In the genomic region with DNA sequence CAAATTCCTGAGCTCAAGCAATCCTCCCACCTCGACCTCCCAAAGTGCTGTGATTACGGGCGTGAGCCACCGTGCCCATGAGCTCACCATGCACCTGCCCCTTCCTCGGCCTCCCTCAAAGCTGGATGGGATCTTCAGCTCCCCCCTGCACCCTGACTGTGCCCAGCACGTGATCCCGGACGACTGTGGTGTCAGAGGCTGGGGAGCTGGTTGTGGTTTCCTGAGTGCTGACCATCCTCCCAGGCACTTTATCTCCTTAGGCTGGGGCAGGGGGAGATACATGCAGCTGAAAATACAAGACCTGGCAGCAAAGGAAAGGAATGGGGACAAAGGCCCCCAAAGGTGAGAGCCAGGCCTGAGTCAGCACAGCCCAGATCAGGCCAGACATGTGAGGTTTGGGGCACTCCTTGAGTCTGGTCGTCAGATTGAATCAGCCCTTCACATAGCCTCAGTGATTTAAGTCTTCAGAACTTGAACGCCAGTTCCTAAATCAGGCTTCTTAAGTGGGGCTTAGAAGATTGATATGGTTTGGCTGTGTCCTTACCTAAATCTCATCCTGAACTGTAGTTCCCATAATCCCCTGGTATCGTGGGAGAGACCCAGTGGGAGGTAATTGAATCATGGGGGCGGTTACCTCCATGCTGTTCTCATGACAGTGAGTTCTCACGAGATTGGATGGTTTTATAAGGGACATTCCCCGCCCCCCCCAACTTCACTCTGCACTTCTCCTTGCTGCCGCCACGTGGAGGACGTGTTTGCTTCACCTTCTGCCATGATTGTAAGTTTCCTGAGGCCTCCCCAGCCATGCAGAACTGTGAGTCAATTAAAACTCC, we compare ENCODE assay signal across 1 cellular context.
TF ChIP-seq lines count a peak whose summit lies in the region.

No MANE protein-coding gene starts in this region.

TF ChIP-seq in HepG2, 621 proteins besides CTCF, POLR2A, EP300 and RAD21 (continued from another document and continues in another):
- TF ChIP-seq, protein P1, sequence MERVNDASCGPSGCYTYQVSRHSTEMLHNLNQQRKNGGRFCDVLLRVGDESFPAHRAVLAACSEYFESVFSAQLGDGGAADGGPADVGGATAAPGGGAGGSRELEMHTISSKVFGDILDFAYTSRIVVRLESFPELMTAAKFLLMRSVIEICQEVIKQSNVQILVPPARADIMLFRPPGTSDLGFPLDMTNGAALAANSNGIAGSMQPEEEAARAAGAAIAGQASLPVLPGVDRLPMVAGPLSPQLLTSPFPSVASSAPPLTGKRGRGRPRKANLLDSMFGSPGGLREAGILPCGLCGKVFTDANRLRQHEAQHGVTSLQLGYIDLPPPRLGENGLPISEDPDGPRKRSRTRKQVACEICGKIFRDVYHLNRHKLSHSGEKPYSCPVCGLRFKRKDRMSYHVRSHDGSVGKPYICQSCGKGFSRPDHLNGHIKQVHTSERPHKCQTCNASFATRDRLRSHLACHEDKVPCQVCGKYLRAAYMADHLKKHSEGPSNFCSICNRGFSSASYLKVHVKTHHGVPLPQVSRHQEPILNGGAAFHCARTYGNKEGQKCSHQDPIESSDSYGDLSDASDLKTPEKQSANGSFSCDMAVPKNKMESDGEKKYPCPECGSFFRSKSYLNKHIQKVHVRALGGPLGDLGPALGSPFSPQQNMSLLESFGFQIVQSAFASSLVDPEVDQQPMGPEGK (CRISPR knock-in tag; IDR thresholded peaks at IDR 0.05) = peak; percentile 28; the same call in 1 of the 2 replicates
- TF ChIP-seq, protein P2, sequence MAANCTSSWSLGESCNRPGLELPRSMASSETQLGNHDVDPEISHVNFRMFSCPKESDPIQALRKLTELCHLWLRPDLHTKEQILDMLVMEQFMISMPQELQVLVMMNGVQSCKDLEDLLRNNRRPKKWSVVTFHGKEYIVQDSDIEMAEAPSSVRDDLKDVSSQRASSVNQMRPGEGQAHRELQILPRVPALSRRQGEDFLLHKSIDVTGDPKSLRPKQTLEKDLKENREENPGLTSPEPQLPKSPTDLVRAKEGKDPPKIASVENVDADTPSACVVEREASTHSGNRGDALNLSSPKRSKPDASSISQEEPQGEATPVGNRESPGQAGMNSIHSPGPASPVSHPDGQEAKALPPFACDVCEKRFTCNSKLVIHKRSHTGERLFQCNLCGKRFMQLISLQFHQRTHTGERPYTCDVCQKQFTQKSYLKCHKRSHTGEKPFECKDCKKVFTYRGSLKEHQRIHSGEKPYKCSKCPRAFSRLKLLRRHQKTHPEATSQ (CRISPR knock-in tag; IDR thresholded peaks at IDR 0.05; ENCODE audit: borderline replicate concordance) = no peak
- TF ChIP-seq KLF11 (CRISPR knock-in tag; IDR thresholded peaks at IDR 0.05) (no peak), ZC3H13 (CRISPR knock-in tag; IDR thresholded peaks at IDR 0.05) (no peak), DPF2 (CRISPR knock-in tag; IDR thresholded peaks at IDR 0.05; ENCODE audit: borderline replicate concordance, low read depth) (no peak), ZNF777 (CRISPR knock-in tag; IDR thresholded peaks at IDR 0.05) (no peak), DNMT1 (CRISPR knock-in tag; IDR thresholded peaks at IDR 0.05) (no peak), ZNF839 (CRISPR knock-in tag; IDR thresholded peaks at IDR 0.05; ENCODE audit: borderline replicate concordance) (no peak), GZF1 (CRISPR knock-in tag; IDR thresholded peaks at IDR 0.05) (no peak), ZNF780A (CRISPR knock-in tag; IDR thresholded peaks at IDR 0.05) (no peak), ZNF678 (CRISPR knock-in tag; IDR thresholded peaks at IDR 0.05) (no peak), ZNF282 (IDR thresholded peaks at IDR 0.05; ENCODE audit: partially characterized antibody) (no peak), SOX5 (CRISPR knock-in tag; IDR thresholded peaks at IDR 0.05; ENCODE audit: borderline replicate concordance) (no peak), ZFP37 (CRISPR knock-in tag; IDR thresholded peaks at IDR 0.05; ENCODE audit: borderline replicate concordance) (no peak), TBX3 (IDR thresholded peaks at IDR 0.05; ENCODE audit: borderline replicate concordance) (no peak), ZSCAN9 (CRISPR knock-in tag; IDR thresholded peaks at IDR 0.05; ENCODE audit: borderline replicate concordance) (no peak), NKX3-1 (CRISPR knock-in tag; IDR thresholded peaks at IDR 0.05) (no peak), ZNF7 (CRISPR knock-in tag; IDR thresholded peaks at IDR 0.05) (no peak), TBX2 (CRISPR knock-in tag; IDR thresholded peaks at IDR 0.05; ENCODE audit: borderline replicate concordance) (no peak), MAZ (IDR thresholded peaks at IDR 0.05; ENCODE audit: borderline replicate concordance, low read depth, low read length) (no peak), MAZ (CRISPR knock-in tag; IDR thresholded peaks at IDR 0.05; ENCODE audit: low read depth) (0 out of 2 replicates have a peak, but pooled peaks have one; percentile 33), ZBTB20 (CRISPR knock-in tag; IDR thresholded peaks at IDR 0.05; ENCODE audit: borderline replicate concordance, low read depth) (no peak), ZBTB3 (CRISPR knock-in tag; IDR thresholded peaks at IDR 0.05; ENCODE audit: borderline replicate concordance, low read depth) (no peak), RBFOX2 (IDR thresholded peaks at IDR 0.05; ENCODE audit: low read depth, low read length) (peak; percentile 50; the same call in 1 of the 2 replicates), GATAD2A (CRISPR knock-in tag; IDR thresholded peaks at IDR 0.05) (0 out of 2 replicates have a peak, but pooled peaks have one; percentile 12), ZNF274 (CRISPR knock-in tag; IDR thresholded peaks at IDR 0.05) (0 out of 2 replicates have a peak, but pooled peaks have one; percentile 24), ZNF607 (CRISPR knock-in tag; IDR thresholded peaks at IDR 0.05; ENCODE audit: borderline replicate concordance) (no peak), KAT8 (CRISPR knock-in tag; IDR thresholded peaks at IDR 0.05) (no peak), ZNF24 (IDR thresholded peaks at IDR 0.05) (no peak), SUZ12 (IDR thresholded peaks at IDR 0.05; ENCODE audit: low read depth, low read length) (no peak), MEF2D (CRISPR knock-in tag; IDR thresholded peaks at IDR 0.05) (no peak), KDM5B (CRISPR knock-in tag; IDR thresholded peaks at IDR 0.05; ENCODE audit: borderline replicate concordance) (0 out of 2 replicates have a peak, but pooled peaks have one; percentile 8), HNRNPL (IDR thresholded peaks at IDR 0.05; ENCODE audit: low read depth, low read length) (no peak), IKZF4 (CRISPR knock-in tag; IDR thresholded peaks at IDR 0.05; ENCODE audit: borderline replicate concordance, low read depth, not compliant biosample characterization) (no peak), POLR2G (IDR thresholded peaks at IDR 0.05; ENCODE audit: low read depth, low read length) (peak; percentile 50; the same call in 1 of the 2 replicates)
- TF ChIP-seq, protein P3, sequence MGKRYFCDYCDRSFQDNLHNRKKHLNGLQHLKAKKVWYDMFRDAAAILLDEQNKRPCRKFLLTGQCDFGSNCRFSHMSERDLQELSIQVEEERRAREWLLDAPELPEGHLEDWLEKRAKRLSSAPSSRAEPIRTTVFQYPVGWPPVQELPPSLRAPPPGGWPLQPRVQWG (CRISPR knock-in tag; IDR thresholded peaks at IDR 0.05; ENCODE audit: borderline replicate concordance, low read depth) = no peak
- TF ChIP-seq, protein P4, sequence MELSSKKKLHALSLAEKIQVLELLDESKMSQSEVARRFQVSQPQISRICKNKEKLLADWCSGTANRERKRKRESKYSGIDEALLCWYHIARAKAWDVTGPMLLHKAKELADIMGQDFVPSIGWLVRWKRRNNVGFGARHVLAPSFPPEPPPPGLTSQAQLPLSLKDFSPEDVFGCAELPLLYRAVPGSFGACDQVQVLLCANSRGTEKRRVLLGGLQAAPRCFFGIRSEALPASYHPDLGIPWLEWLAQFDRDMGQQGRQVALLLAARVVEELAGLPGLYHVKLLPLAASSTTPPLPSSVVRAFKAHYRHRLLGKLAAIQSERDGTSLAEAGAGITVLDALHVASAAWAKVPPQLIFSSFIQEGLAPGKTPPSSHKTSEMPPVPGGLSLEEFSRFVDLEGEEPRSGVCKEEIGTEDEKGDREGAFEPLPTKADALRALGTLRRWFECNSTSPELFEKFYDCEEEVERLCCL (CRISPR knock-in tag; IDR thresholded peaks at IDR 0.05; ENCODE audit: borderline replicate concordance) = no peak
- TF ChIP-seq, protein P5, sequence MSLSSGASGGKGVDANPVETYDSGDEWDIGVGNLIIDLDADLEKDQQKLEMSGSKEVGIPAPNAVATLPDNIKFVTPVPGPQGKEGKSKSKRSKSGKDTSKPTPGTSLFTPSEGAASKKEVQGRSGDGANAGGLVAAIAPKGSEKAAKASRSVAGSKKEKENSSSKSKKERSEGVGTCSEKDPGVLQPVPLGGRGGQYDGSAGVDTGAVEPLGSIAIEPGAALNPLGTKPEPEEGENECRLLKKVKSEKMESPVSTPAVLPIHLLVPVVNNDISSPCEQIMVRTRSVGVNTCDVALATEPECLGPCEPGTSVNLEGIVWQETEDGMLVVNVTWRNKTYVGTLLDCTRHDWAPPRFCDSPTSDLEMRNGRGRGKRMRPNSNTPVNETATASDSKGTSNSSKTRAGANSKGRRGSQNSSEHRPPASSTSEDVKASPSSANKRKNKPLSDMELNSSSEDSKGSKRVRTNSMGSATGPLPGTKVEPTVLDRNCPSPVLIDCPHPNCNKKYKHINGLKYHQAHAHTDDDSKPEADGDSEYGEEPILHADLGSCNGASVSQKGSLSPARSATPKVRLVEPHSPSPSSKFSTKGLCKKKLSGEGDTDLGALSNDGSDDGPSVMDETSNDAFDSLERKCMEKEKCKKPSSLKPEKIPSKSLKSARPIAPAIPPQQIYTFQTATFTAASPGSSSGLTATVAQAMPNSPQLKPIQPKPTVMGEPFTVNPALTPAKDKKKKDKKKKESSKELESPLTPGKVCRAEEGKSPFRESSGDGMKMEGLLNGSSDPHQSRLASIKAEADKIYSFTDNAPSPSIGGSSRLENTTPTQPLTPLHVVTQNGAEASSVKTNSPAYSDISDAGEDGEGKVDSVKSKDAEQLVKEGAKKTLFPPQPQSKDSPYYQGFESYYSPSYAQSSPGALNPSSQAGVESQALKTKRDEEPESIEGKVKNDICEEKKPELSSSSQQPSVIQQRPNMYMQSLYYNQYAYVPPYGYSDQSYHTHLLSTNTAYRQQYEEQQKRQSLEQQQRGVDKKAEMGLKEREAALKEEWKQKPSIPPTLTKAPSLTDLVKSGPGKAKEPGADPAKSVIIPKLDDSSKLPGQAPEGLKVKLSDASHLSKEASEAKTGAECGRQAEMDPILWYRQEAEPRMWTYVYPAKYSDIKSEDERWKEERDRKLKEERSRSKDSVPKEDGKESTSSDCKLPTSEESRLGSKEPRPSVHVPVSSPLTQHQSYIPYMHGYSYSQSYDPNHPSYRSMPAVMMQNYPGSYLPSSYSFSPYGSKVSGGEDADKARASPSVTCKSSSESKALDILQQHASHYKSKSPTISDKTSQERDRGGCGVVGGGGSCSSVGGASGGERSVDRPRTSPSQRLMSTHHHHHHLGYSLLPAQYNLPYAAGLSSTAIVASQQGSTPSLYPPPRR (CRISPR knock-in tag; IDR thresholded peaks at IDR 0.05; ENCODE audit: borderline replicate concordance) = no peak
- TF ChIP-seq, protein P6, sequence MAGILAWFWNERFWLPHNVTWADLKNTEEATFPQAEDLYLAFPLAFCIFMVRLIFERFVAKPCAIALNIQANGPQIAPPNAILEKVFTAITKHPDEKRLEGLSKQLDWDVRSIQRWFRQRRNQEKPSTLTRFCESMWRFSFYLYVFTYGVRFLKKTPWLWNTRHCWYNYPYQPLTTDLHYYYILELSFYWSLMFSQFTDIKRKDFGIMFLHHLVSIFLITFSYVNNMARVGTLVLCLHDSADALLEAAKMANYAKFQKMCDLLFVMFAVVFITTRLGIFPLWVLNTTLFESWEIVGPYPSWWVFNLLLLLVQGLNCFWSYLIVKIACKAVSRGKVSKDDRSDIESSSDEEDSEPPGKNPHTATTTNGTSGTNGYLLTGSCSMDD (CRISPR knock-in tag; IDR thresholded peaks at IDR 0.05) = no peak
- TF ChIP-seq, protein P7, sequence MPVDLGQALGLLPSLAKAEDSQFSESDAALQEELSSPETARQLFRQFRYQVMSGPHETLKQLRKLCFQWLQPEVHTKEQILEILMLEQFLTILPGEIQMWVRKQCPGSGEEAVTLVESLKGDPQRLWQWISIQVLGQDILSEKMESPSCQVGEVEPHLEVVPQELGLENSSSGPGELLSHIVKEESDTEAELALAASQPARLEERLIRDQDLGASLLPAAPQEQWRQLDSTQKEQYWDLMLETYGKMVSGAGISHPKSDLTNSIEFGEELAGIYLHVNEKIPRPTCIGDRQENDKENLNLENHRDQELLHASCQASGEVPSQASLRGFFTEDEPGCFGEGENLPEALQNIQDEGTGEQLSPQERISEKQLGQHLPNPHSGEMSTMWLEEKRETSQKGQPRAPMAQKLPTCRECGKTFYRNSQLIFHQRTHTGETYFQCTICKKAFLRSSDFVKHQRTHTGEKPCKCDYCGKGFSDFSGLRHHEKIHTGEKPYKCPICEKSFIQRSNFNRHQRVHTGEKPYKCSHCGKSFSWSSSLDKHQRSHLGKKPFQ (CRISPR knock-in tag; IDR thresholded peaks at IDR 0.05; ENCODE audit: insufficient replicate concordance) = no peak
- TF ChIP-seq, protein P8, sequence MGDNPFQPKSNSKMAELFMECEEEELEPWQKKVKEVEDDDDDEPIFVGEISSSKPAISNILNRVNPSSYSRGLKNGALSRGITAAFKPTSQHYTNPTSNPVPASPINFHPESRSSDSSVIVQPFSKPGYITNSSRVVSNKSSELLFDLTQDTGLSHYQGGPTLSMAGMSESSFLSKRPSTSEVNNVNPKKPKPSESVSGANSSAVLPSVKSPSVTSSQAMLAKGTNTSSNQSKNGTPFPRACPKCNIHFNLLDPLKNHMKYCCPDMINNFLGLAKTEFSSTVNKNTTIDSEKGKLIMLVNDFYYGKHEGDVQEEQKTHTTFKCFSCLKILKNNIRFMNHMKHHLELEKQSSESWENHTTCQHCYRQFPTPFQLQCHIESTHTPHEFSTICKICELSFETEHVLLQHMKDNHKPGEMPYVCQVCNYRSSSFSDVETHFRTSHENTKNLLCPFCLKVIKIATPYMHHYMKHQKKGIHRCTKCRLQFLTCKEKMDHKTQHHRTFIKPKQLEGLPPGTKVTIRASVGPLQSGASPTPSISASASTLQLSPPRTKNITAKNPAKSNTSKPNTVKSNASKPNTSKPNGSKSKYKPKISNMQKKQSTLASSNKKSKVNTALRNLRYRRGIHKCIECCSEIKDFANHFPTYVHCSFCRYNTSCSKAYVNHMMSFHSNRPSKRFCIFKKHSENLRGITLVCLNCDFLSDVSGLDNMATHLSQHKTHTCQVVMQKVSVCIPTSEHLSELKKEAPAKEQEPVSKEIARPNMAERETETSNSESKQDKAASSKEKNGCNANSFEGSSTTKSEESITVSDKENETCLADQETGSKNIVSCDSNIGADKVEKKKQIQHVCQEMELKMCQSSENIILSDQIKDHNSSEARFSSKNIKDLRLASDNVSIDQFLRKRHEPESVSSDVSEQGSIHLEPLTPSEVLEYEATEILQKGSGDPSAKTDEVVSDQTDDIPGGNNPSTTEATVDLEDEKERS (CRISPR knock-in tag; IDR thresholded peaks at IDR 0.05) = no peak
